Comparison of ENCODE assay signal across 8 cellular contexts in the genomic region with DNA sequence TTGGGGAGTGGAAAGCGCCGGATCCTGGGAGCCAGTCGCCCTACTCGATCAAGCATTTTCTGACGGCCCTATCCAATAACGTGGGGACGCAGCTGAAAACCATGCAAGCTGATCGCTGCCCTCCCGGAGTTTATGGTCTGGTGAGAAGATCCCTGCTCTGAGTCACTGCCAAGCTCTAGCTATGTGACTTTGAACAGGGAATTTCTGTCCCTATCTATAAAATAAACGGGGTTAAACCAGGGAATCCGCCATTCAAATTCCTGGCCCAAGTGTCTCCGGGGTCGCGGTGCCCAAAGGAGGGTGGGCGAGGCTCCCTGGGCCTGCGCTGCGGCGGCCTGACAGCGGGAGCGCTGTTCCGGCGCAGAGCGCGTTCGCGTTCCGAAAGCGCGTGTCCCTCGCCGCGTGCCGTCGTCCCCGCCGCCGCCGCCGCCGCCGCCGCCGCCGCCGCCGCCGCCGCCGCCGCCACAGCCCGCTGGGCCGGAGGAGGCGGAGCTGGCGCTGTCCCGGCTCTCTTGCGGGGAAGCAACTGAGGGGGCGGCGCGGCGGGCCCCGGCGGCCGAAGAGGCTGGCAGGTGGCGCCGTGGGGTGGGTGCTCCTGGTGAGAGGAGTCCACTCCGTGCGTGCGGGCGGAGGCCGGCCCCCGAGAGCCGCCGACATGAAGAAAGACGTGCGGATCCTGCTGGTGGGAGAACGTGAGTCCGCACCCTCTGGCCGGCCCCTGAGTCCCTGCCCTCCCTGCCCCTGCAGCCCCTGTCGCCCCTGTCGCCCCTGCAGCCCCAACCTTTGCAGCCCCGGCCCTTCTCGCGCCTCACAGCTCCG. TPM values are rescaled to one million over a fixed set of nuclear protein-coding genes. Genes with fewer than 3 reads are reported as not detected.
DNase-seq lines count a peak whose midpoint lies in the region; ATAC-seq, FAIRE-seq and TF ChIP-seq lines count a peak whose summit lies in the region.

A gene (plus strand): TSS at position 465 of the 819 bp plus-strand sequence. CDS start 191 bp downstream, at position 656.

- no peak for FAIRE-seq in kidney (lab: Jason Lieb, UNC)

- POLR2A ChIA-PET in WTC11 (lab: Charles Lee), result interaction anchor here (0.5 to 0.6 kb wide), 2 partner anchors 212 to 260 kb away, joined by 3 read pairs; no protein-coding TSS in a partner anchor

- H3K4me1 ChIP-seq in kidney (ENCODE audit: control insufficient read depth in 1 of 2, insufficient read depth in 1 of 2, low read depth in 1 of 2, low read length in 2 of 2), result peaks cover 0 to 3% of the 10 kb centered on the region in 2 donors

- ATAC-seq in GM18517 (IDR thresholded peaks at IDR 0.05; ENCODE audit: unreplicated experiment) (peak; percentile 75), HG03064 (IDR thresholded peaks at IDR 0.05; ENCODE audit: low read depth, unreplicated experiment) (peak; percentile 62), WTC11 (peak; percentile 63)

- no peaks in the 10 kb centered on the region for H3K36me3 ChIP-seq in kidney (ENCODE audit: control insufficient read depth in 1 of 2, insufficient read depth in 2 of 2, low read length in 2 of 2)

- peak within 1 kb of the TSS; percentile 92 to 95 for H3K9ac ChIP-seq in kidney (ENCODE audit: low read length in 2 of 2)

- H3K27ac Mint-ChIP-seq in WTC11, result peak within 1 kb of the TSS; percentile 97

- CTCF ChIA-PET in WTC11 (lab: Charles Lee), result interaction anchor here (0.7 to 8.6 kb wide), 8 partner anchors 16 to 302 kb away, joined by 3 to 76 read pairs (median 4); a partner anchor contains a TSS

- H3K27ac ChIP-seq in caudate nucleus (ENCODE audit: low read depth, low read length), result peak within 1 kb of the TSS; percentile 97
- peak within 1 kb of the TSS; percentile 95 to 98 for H3K27ac ChIP-seq in kidney (ENCODE audit: low read depth in 2 of 2, low read length in 2 of 2)

- peak; percentile 91 for DNase-seq in A172 (ENCODE audit: low spot score)
- peak; percentile 80 for DNase-seq in NCI-H2171 (lab: John Stamatoyannopoulos, UW)
- peak; percentile 76 for DNase-seq in WTC11 (ENCODE audit: low spot score)
- peak in 54 of 61 donors; percentile 32 to 85 (median 66) for DNase-seq in caudate nucleus (lab: John Stamatoyannopoulos, UW)
- peak; percentile 91 for DNase-seq in kidney
- DNase-seq in stimulated activated CD4-positive, alpha-beta T cell treated with anti-CD3 and anti-CD28 coated beads, Interleukin-15, amount 100 ng/mL, for 24 hours, result peak; percentile 81

- peak within 1 kb of the TSS; percentile 93 to 95 for H3K4me3 ChIP-seq in kidney (ENCODE audit: low read length in 2 of 2)

- peaks cover 25% of the 10 kb centered on the region for H3K4me1 Mint-ChIP-seq in WTC11

- TF ChIP-seq CTCF in WTC11 (IDR thresholded peaks at IDR 0.05) (no peak), kidney (IDR thresholded peaks at IDR 0.05; ENCODE audit: borderline replicate concordance, extremely low read depth, insufficient read depth) (peak; percentile 58)

- H3K4me3 Mint-ChIP-seq in WTC11, result peak within 1 kb of the TSS; percentile 96

- H3K9me3 Mint-ChIP-seq in WTC11, result no peaks in the 10 kb centered on the region

- intact Hi-C loops in kidney (cut with DNase I), result no loop called here

- no peaks in the 10 kb centered on the region for H3K36me3 Mint-ChIP-seq in WTC11

- no peaks in the 10 kb centered on the region for H3K9me3 ChIP-seq in kidney (ENCODE audit: control insufficient read depth in 1 of 2, low read length in 2 of 2)

- H3K27me3 Mint-ChIP-seq in WTC11 (ENCODE audit: low read depth), result no peaks in the 10 kb centered on the region; the same call in none of the 2 replicates

TF ChIP-seq in WTC11, 78 proteins besides CTCF, POLR2A, EP300 and RAD21 (continues in another document):
- peak; percentile 47 for TF ChIP-seq SP1 (CRISPR knock-in tag; conservative IDR thresholded peaks at IDR 0.05)
- TF ChIP-seq FOXJ3 (CRISPR knock-in tag; IDR thresholded peaks at IDR 0.05; ENCODE audit: borderline replicate concordance), result no peak
- TF ChIP-seq, protein P1, sequence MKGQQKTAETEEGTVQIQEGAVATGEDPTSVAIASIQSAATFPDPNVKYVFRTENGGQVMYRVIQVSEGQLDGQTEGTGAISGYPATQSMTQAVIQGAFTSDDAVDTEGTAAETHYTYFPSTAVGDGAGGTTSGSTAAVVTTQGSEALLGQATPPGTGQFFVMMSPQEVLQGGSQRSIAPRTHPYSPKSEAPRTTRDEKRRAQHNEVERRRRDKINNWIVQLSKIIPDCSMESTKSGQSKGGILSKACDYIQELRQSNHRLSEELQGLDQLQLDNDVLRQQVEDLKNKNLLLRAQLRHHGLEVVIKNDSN (CRISPR knock-in tag; IDR thresholded peaks at IDR 0.05), result no peak
- TF ChIP-seq, protein P2, sequence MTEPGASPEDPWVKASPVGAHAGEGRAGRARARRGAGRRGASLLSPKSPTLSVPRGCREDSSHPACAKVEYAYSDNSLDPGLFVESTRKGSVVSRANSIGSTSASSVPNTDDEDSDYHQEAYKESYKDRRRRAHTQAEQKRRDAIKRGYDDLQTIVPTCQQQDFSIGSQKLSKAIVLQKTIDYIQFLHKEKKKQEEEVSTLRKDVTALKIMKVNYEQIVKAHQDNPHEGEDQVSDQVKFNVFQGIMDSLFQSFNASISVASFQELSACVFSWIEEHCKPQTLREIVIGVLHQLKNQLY (CRISPR knock-in tag; IDR thresholded peaks at IDR 0.05), result no peak
- 0 out of 2 replicates have a peak, but pooled peaks have one; percentile 20 for TF ChIP-seq PRRX2 (CRISPR knock-in tag; IDR thresholded peaks at IDR 0.05)
- 0 out of 2 replicates have a peak, but pooled peaks have one; percentile 44 for TF ChIP-seq ETV6 (CRISPR knock-in tag; IDR thresholded peaks at IDR 0.05)
- no peak for TF ChIP-seq RELA (CRISPR knock-in tag; IDR thresholded peaks at IDR 0.05; ENCODE audit: borderline replicate concordance)
- no peak for TF ChIP-seq NFATC4 (CRISPR knock-in tag; IDR thresholded peaks at IDR 0.05)
- 0 out of 2 replicates have a peak, but pooled peaks have one; percentile 20 for TF ChIP-seq TEAD1 (CRISPR knock-in tag; IDR thresholded peaks at IDR 0.05)
- TF ChIP-seq SMAD3 (CRISPR knock-in tag; IDR thresholded peaks at IDR 0.05; ENCODE audit: borderline replicate concordance), result no peak
- TF ChIP-seq, protein P3, sequence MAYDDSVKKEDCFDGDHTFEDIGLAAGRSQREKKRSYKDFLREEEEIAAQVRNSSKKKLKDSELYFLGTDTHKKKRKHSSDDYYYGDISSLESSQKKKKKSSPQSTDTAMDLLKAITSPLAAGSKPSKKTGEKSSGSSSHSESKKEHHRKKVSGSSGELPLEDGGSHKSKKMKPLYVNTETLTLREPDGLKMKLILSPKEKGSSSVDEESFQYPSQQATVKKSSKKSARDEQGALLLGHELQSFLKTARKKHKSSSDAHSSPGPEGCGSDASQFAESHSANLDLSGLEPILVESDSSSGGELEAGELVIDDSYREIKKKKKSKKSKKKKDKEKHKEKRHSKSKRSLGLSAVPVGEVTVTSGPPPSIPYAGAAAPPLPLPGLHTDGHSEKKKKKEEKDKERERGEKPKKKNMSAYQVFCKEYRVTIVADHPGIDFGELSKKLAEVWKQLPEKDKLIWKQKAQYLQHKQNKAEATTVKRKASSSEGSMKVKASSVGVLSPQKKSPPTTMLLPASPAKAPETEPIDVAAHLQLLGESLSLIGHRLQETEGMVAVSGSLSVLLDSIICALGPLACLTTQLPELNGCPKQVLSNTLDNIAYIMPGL (CRISPR knock-in tag; IDR thresholded peaks at IDR 0.05), result peak; percentile 52
- TF ChIP-seq NFE2L1 (CRISPR knock-in tag; IDR thresholded peaks at IDR 0.05), result 0 out of 2 replicates have a peak, but pooled peaks have one; percentile 25
- TF ChIP-seq, protein P4, sequence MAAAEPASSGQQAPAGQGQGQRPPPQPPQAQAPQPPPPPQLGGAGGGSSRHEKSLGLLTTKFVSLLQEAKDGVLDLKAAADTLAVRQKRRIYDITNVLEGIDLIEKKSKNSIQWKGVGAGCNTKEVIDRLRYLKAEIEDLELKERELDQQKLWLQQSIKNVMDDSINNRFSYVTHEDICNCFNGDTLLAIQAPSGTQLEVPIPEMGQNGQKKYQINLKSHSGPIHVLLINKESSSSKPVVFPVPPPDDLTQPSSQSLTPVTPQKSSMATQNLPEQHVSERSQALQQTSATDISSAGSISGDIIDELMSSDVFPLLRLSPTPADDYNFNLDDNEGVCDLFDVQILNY (CRISPR knock-in tag; IDR thresholded peaks at IDR 0.05), result 0 out of 2 replicates have a peak, but pooled peaks have one; percentile 28
- no peak; the same call in 1 of the 2 replicates for TF ChIP-seq CREM (CRISPR knock-in tag; IDR thresholded peaks at IDR 0.05)
- TF ChIP-seq, protein P5, sequence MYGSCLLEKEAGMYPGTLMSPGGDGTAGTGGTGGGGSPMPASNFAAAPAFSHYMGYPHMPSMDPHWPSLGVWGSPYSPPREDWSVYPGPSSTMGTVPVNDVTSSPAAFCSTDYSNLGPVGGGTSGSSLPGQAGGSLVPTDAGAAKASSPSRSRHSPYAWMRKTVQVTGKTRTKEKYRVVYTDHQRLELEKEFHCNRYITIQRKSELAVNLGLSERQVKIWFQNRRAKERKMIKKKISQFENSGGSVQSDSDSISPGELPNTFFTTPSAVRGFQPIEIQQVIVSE (CRISPR knock-in tag; IDR thresholded peaks at IDR 0.05; ENCODE audit: borderline replicate concordance), result no peak
- TF ChIP-seq ZNF263 (CRISPR knock-in tag; IDR thresholded peaks at IDR 0.05; ENCODE audit: low read depth), result no peak
- no peak for TF ChIP-seq NFYB (CRISPR knock-in tag; conservative IDR thresholded peaks at IDR 0.05; ENCODE audit: low read depth)
- TF ChIP-seq, protein P6, sequence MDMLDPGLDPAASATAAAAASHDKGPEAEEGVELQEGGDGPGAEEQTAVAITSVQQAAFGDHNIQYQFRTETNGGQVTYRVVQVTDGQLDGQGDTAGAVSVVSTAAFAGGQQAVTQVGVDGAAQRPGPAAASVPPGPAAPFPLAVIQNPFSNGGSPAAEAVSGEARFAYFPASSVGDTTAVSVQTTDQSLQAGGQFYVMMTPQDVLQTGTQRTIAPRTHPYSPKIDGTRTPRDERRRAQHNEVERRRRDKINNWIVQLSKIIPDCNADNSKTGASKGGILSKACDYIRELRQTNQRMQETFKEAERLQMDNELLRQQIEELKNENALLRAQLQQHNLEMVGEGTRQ (CRISPR knock-in tag; IDR thresholded peaks at IDR 0.05), result peak; percentile 32; the same call in 1 of the 2 replicates
- no peak for TF ChIP-seq SOX15 (CRISPR knock-in tag; IDR thresholded peaks at IDR 0.05)
- peak; percentile 80 for TF ChIP-seq ZNF423 (CRISPR knock-in tag; IDR thresholded peaks at IDR 0.05)
- TF ChIP-seq ZNF219 (CRISPR knock-in tag; IDR thresholded peaks at IDR 0.05; ENCODE audit: borderline replicate concordance), result no peak
- peak; percentile 50; the same call in 1 of the 2 replicates for TF ChIP-seq FOXP1 (CRISPR knock-in tag; IDR thresholded peaks at IDR 0.05; ENCODE audit: borderline replicate concordance)
- peak; percentile 58; the same call in 1 of the 2 replicates for TF ChIP-seq MYBL2 (CRISPR knock-in tag; IDR thresholded peaks at IDR 0.05)
- no peak for TF ChIP-seq IRF2 (CRISPR knock-in tag; IDR thresholded peaks at IDR 0.05; ENCODE audit: borderline replicate concordance, low read depth)

RNA-seq across cellular contexts. Expression of the gene that starts here (rescaled TPM):
- total RNA-seq in A172 (2014; rRNA removed; shearing (Covaris generic)), result 86.6 and 112 TPM in 2 replicates
- total RNA-seq in WTC11 (2021) (28.9 to 32.8 TPM (median 32.4 TPM) in 3 replicates), kidney (25.6 TPM)
- polyA plus RNA-seq in kidney (ENCODE audit: insufficient read depth, low read depth, low replicate concordance), result 30.4 TPM

Comparison
In these comparisons a context has a peak if more than half of its experiments do, and no peak if none do; other contexts are left out.
1. Peak in every context shown above with its lines: DNase-seq, ATAC-seq, H3K4me3 ChIP-seq and H3K27ac ChIP-seq.